ENCODE assay signal across 8 cellular contexts in genomic region chr12:28191018-28191595, GRCh38. TPM values are rescaled to one million over a fixed set of nuclear protein-coding genes. Genes with fewer than 3 reads are reported as not detected.
A peak's percentile ranks its signal among the peaks of the same experiment; 100 is the strongest.
DNase-seq lines count a peak whose midpoint lies in the region; ATAC-seq and TF ChIP-seq lines count a peak whose summit lies in the region.

No MANE protein-coding gene starts in this region.

- peaks cover 14% of the 10 kb centered on the region for H3K9me3 Mint-ChIP-seq in neural progenitor cell

- H3F3A ChIP-seq in neural progenitor cell (ENCODE audit: low read depth): no peaks in the 10 kb centered on the region

- H3K36me3 ChIP-seq in BLaER1 (peaks cover 8% of the 10 kb centered on the region), fibroblast of lung (ENCODE audit: control insufficient read depth, insufficient read depth, low read length) (no peaks in the 10 kb centered on the region), neural progenitor cell (no peaks in the 10 kb centered on the region), vagina (no peaks in the 10 kb centered on the region)

- intact Hi-C loops in vagina (cut with DNase I): no loop called here

- peaks cover 28% of the 10 kb centered on the region for H3K9me3 ChIP-seq in BLaER1
- H3K9me3 ChIP-seq in fibroblast of lung (ENCODE audit: control insufficient read depth, insufficient read depth, low read depth, low read length): no peaks in the 10 kb centered on the region
- no peaks in the 10 kb centered on the region for H3K9me3 ChIP-seq in neural progenitor cell (ENCODE audit: low read depth)
- no peaks in the 10 kb centered on the region for H3K9me3 ChIP-seq in vagina

- H3K4me2 ChIP-seq in BLaER1 (peak overlapping the region; percentile 90), fibroblast of lung (ENCODE audit: extremely low read depth, insufficient read depth, low read length) (peak overlapping the region; percentile 94), neural progenitor cell (peak overlapping the region; percentile 84)

- ATAC-seq in GM19455 (IDR thresholded peaks at IDR 0.05; ENCODE audit: unreplicated experiment) (peak; percentile 9), HG03469 (IDR thresholded peaks at IDR 0.05; ENCODE audit: unreplicated experiment) (no peak)

- H3K79me2 ChIP-seq in fibroblast of lung (ENCODE audit: control insufficient read depth, insufficient read depth, low read length): peaks cover 7% of the 10 kb centered on the region
- peaks cover 51% of the 10 kb centered on the region for H3K79me2 ChIP-seq in neural progenitor cell (ENCODE audit: low read depth)

- H4K20me1 ChIP-seq in BLaER1 (no peaks in the 10 kb centered on the region), fibroblast of lung (ENCODE audit: control insufficient read depth, extremely low read depth, insufficient read depth, low read length) (no peaks in the 10 kb centered on the region), neural progenitor cell (ENCODE audit: low read depth) (no peaks in the 10 kb centered on the region)

- H3K9ac ChIP-seq in BLaER1 (peak overlapping the region; percentile 92), fibroblast of lung (ENCODE audit: insufficient read depth, low read length) (peak overlapping the region; percentile 98), neural progenitor cell (peak overlapping the region; percentile 47)

- H3K36me3 Mint-ChIP-seq in neural progenitor cell: peaks cover 6% of the 10 kb centered on the region

- H3K27ac ChIP-seq in BLaER1 (peak overlapping the region; percentile 97), fibroblast of lung (ENCODE audit: insufficient read depth, low read length) (peak overlapping the region; percentile 99), neural progenitor cell (no peak overlapping the region), vagina (peak overlapping the region; percentile 98)

- peak; percentile 49 to 62 for DNase-seq in Kasumi-1 (lab: John Stamatoyannopoulos, UW)
- DNase-seq in activated CD8-positive, alpha-beta memory T cell treated with anti-CD3 and anti-CD28 coated beads, Interleukin-2, amount 50 U/mL, for 1 hour (ENCODE audit: extremely low read depth): peak; percentile 24
- peak in 1 of 2 donors; percentile 74 for DNase-seq in fibroblast of lung (ENCODE audit: low read depth in 2 of 2)
- no peak for DNase-seq in neural progenitor cell (ENCODE audit: low spot score)
- DNase-seq in vagina (ENCODE audit: extremely low spot score in 2 of 2): peak in 1 of 2 donors; percentile 94

- H3K27me3 Mint-ChIP-seq in neural progenitor cell (ENCODE audit: insufficient read depth, low read depth): peaks cover 3% of the 10 kb centered on the region

- H3K4me1 ChIP-seq in BLaER1 (peaks cover 20% of the 10 kb centered on the region), fibroblast of lung (ENCODE audit: control insufficient read depth, extremely low read depth, insufficient read depth, low read length) (peaks cover 8% of the 10 kb centered on the region), neural progenitor cell (peaks cover 4% of the 10 kb centered on the region), vagina (peaks cover 18% of the 10 kb centered on the region)

- H3K27ac Mint-ChIP-seq in neural progenitor cell: peak overlapping the region; percentile 36

- peak overlapping the region; percentile 88 for H3K4me3 Mint-ChIP-seq in neural progenitor cell

- no peak for TF ChIP-seq CTCF in fibroblast of lung (conservative IDR thresholded peaks at IDR 0.05 in 1 of 2, IDR thresholded peaks at IDR 0.05 in 1 of 2; ENCODE audit: low read depth in 1 of 2, low read length in 2 of 2)
- no peak for TF ChIP-seq CTCF in neural progenitor cell (IDR thresholded peaks at IDR 0.05)
- peak in 1 of 3 experiments; percentile 19 for TF ChIP-seq CTCF in vagina (IDR thresholded peaks at IDR 0.05)

- H3K4me3 ChIP-seq in BLaER1 (peak overlapping the region; percentile 89), fibroblast of lung (replicated peaks in 1 of 4; ENCODE audit: control extremely low read depth in 1 of 4, insufficient read depth in 1 of 4, low read depth in 3 of 4, low read length in 4 of 4) (peak overlapping the region; percentile 74 to 95 (median 82)), neural progenitor cell (peak overlapping the region; percentile 69), vagina (peak overlapping the region; percentile 84 to 85)

- H3K27me3 ChIP-seq in BLaER1 (no peaks in the 10 kb centered on the region), fibroblast of lung (ENCODE audit: control insufficient read depth, insufficient read depth, low read length) (no peaks in the 10 kb centered on the region), neural progenitor cell (no peaks in the 10 kb centered on the region), vagina (no peaks in the 10 kb centered on the region)

- no peak for TF ChIP-seq POLR2A in vagina (IDR thresholded peaks at IDR 0.05)

- peak overlapping the region; percentile 77 for H2AFZ ChIP-seq in fibroblast of lung (ENCODE audit: low read length)
- H2AFZ ChIP-seq in neural progenitor cell (replicated peaks): peak overlapping the region; percentile 95

- peaks cover 15% of the 10 kb centered on the region for H3K4me1 Mint-ChIP-seq in neural progenitor cell

RNA-seq across cellular contexts. Expression of gene CCDC91, which starts 0.9 kb away (rescaled TPM):
- 33.6 and 47.6 TPM in 2 replicates for total RNA-seq in fibroblast of lung
- polyA plus RNA-seq in fibroblast of lung: 16.3 and 23.9 TPM in 2 replicates
- polyA plus RNA-seq in fibroblast of lung (2012): 14.8 and 21.4 TPM in 2 replicates
- polyA minus RNA-seq in fibroblast of lung (ENCODE audit: low replicate concordance): 1.8 and 3.3 TPM in 2 replicates
- total RNA-seq in neural progenitor cell (ENCODE audit: low replicate concordance): 24.8 and 35.8 TPM in 2 replicates
- total RNA-seq in vagina: 76.6 TPM

Comparison
In these comparisons a context has a peak if more than half of its experiments do, and no peak if none do; other contexts are left out.
1. H3K9ac ChIP-seq: peak in every context shown above with its lines; median percentile 98 in fibroblast of lung; 92 in BLaER1; 47 in neural progenitor cell.